ENCODE assay signal across 1 cellular context in the genomic region with DNA sequence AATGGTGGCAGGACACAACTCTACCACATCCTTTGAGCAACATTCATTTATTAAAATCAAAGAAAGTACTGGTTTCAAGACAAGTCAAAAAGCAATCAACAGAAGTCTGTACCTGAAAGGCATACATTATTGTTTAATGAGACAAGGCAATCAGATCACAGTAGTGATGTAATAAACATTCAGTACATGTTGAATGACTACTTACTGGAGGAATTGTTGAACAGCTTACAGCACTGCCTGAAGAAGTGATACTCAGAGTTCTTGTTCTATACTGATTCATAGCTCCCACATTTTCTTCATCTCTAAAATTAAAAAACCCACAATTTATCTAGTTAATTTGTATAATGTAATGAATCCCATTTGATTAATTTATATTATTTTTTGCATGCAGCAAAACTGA.
TF ChIP-seq lines count a peak whose summit lies in the region.

No MANE protein-coding gene starts in this region.

TF ChIP-seq in HepG2, 621 proteins besides CTCF, POLR2A, EP300 and RAD21:
- no peak for TF ChIP-seq AFF4 (CRISPR knock-in tag; IDR thresholded peaks at IDR 0.05)
- TF ChIP-seq, protein P1, sequence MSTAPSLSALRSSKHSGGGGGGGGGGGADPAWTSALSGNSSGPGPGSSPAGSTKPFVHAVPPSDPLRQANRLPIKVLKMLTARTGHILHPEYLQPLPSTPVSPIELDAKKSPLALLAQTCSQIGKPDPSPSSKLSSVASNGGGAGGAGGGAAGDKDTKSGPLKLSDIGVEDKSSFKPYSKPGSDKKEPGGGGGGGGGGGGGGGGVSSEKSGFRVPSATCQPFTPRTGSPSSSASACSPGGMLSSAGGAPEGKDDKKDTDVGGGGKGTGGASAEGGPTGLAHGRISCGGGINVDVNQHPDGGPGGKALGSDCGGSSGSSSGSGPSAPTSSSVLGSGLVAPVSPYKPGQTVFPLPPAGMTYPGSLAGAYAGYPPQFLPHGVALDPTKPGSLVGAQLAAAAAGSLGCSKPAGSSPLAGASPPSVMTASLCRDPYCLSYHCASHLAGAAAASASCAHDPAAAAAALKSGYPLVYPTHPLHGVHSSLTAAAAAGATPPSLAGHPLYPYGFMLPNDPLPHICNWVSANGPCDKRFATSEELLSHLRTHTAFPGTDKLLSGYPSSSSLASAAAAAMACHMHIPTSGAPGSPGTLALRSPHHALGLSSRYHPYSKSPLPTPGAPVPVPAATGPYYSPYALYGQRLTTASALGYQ (CRISPR knock-in tag; IDR thresholded peaks at IDR 0.05): no peak
- TF ChIP-seq, protein P2, sequence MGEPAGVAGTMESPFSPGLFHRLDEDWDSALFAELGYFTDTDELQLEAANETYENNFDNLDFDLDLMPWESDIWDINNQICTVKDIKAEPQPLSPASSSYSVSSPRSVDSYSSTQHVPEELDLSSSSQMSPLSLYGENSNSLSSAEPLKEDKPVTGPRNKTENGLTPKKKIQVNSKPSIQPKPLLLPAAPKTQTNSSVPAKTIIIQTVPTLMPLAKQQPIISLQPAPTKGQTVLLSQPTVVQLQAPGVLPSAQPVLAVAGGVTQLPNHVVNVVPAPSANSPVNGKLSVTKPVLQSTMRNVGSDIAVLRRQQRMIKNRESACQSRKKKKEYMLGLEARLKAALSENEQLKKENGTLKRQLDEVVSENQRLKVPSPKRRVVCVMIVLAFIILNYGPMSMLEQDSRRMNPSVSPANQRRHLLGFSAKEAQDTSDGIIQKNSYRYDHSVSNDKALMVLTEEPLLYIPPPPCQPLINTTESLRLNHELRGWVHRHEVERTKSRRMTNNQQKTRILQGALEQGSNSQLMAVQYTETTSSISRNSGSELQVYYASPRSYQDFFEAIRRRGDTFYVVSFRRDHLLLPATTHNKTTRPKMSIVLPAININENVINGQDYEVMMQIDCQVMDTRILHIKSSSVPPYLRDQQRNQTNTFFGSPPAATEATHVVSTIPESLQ (CRISPR knock-in tag; conservative IDR thresholded peaks at IDR 0.05): no peak
